Comparison of ENCODE assay signal across 26 cellular contexts in genomic region chrX:38612281-38612680, GRCh38.
"Had no signal": no experiment of that assay in that cellular context is flagged by ENCODE, and none has a peak within 500 bp of the region (broad histone marks: within the 10 kb centered on the region; RNA-seq: fewer than 3 reads in every experiment).

No MANE protein-coding gene starts in this region.

- H2AFZ ChIP-seq: parathyroid adenoma had no signal

- DNase-seq: activated CD4-positive, alpha-beta T cell treated with anti-CD3 and anti-CD28 coated beads, Interleukin-2, amount 10 ng/mL, durations not matched to agents 7 days and 5 days; activated CD4-positive, CD25-positive, alpha-beta regulatory T cell treated with anti-CD3 and anti-CD28 coated beads, Interleukin-2, amount 50 U/mL, for 72 hours; activated CD8-positive, alpha-beta T cell treated with anti-CD3 and anti-CD28 coated beads for 36 hours; activated gamma-delta T cell; aorta; brain microvascular endothelial cell; central memory CD4-positive, alpha-beta T cell; effector memory CD4-positive, alpha-beta T cell; foreskin keratinocyte; hippocampal formation; left ventricle myocardium superior; mammary epithelial cell; sigmoid colon; spleen; stimulated activated CD4-positive, alpha-beta T cell treated with anti-CD3 and anti-CD28 coated beads, Interleukin-4, amount 100 ng/mL, for 1 hour; stimulated activated naive CD8-positive, alpha-beta T cell treated with anti-CD3 and anti-CD28 coated beads, Interleukin-15, Interleukin-2, amounts not matched to agents 100 U/mL and 50 U/mL, for 24 hours; T-cell; tibial artery; WERI-Rb-1 had no signal

- H3K36me3 Mint-ChIP-seq: activated naive CD4-positive, alpha-beta T cell treated with anti-CD3 and anti-CD28 coated beads, Interleukin-2, amount 50 U/mL, for 24 hours; mesothelial cell of epicardium; T-cell had no signal

- H3K4me1 Mint-ChIP-seq: activated CD4-positive, alpha-beta T cell treated with anti-CD3 and anti-CD28 coated beads, Interleukin-2, amount 10 ng/mL, durations not matched to agents 7 days and 5 days; activated naive CD4-positive, alpha-beta T cell treated with anti-CD3 and anti-CD28 coated beads, Interleukin-2, amount 50 U/mL, for 24 hours; nephron; T-cell had no signal

- H3K4me1 ChIP-seq: foreskin keratinocyte, parathyroid adenoma, sigmoid colon, tibial artery had no signal

- H3K27ac ChIP-seq: brain microvascular endothelial cell, foreskin keratinocyte, neutrophil, parathyroid adenoma, sigmoid colon, spleen, tibial artery, WERI-Rb-1 had no signal

- H3K27ac Mint-ChIP-seq: activated CD4-positive, alpha-beta T cell treated with anti-CD3 and anti-CD28 coated beads, Interleukin-2, amount 10 ng/mL, durations not matched to agents 7 days and 5 days; activated CD8-positive, alpha-beta T cell treated with anti-CD3 and anti-CD28 coated beads for 36 hours; activated naive CD4-positive, alpha-beta T cell treated with anti-CD3 and anti-CD28 coated beads, Interleukin-2, amount 50 U/mL, for 24 hours; activated T-helper 1 cell treated with anti-CD3 and anti-CD28 coated beads, Interleukin-12 subunit alpha, Interleukin-12 subunit beta, Interleukin-2, Interleukin-4 antibody, amounts not matched to agents 30 ng/mL and 10 ng/mL and 1 ng/mL, durations not matched to agents 14 hours and 24 hours and 36 hours; mesothelial cell of epicardium; nephron; T-cell; T-helper 2 cell treated with Interferon-gamma antibody and Interleukin-4, amounts not matched to agents 5 μg/mL and 100 μg/mL, for 36 hours had no signal

- H3K4me3 ChIP-seq: sigmoid colon, spleen, tibial artery had no signal

- H3K9me3 Mint-ChIP-seq: activated CD4-positive, alpha-beta T cell treated with anti-CD3 and anti-CD28 coated beads, Interleukin-2, amount 10 ng/mL, durations not matched to agents 7 days and 5 days; activated CD8-positive, alpha-beta T cell treated with anti-CD3 and anti-CD28 coated beads for 36 hours; activated naive CD4-positive, alpha-beta T cell treated with anti-CD3 and anti-CD28 coated beads, Interleukin-2, amount 50 U/mL, for 24 hours; activated T-helper 1 cell treated with anti-CD3 and anti-CD28 coated beads, Interleukin-12 subunit alpha, Interleukin-12 subunit beta, Interleukin-2, Interleukin-4 antibody, amounts not matched to agents 30 ng/mL and 10 ng/mL and 1 ng/mL, durations not matched to agents 14 hours and 24 hours and 36 hours; T-cell; T-helper 2 cell treated with Interferon-gamma antibody and Interleukin-4, amounts not matched to agents 5 μg/mL and 100 μg/mL, for 36 hours had no signal

- H3K9me3 ChIP-seq: neutrophil, sigmoid colon, spleen, tibial artery had no signal

- H3K27me3 ChIP-seq: brain microvascular endothelial cell, foreskin keratinocyte, tibial artery had no signal

- ATAC-seq: activated CD8-positive, alpha-beta T cell treated with anti-CD3 and anti-CD28 coated beads for 36 hours; foreskin keratinocyte; left ventricle myocardium superior; stimulated activated naive CD8-positive, alpha-beta T cell treated with anti-CD3 and anti-CD28 coated beads, Interleukin-15, Interleukin-2, amounts not matched to agents 100 U/mL and 50 U/mL, for 24 hours; T-cell had no signal

- H3K9ac ChIP-seq: parathyroid adenoma had no signal

- H3K79me2 ChIP-seq: parathyroid adenoma had no signal

- H3K4me3 Mint-ChIP-seq: activated CD4-positive, alpha-beta T cell treated with anti-CD3 and anti-CD28 coated beads, Interleukin-2, amount 10 ng/mL, durations not matched to agents 7 days and 5 days; activated CD8-positive, alpha-beta T cell treated with anti-CD3 and anti-CD28 coated beads for 36 hours; activated naive CD4-positive, alpha-beta T cell treated with anti-CD3 and anti-CD28 coated beads, Interleukin-2, amount 50 U/mL, for 24 hours; activated T-helper 1 cell treated with anti-CD3 and anti-CD28 coated beads, Interleukin-12 subunit alpha, Interleukin-12 subunit beta, Interleukin-2, Interleukin-4 antibody, amounts not matched to agents 30 ng/mL and 10 ng/mL and 1 ng/mL, durations not matched to agents 14 hours and 24 hours and 36 hours; mesothelial cell of epicardium; T-cell; T-helper 2 cell treated with Interferon-gamma antibody and Interleukin-4, amounts not matched to agents 5 μg/mL and 100 μg/mL, for 36 hours had no signal

- H3K36me3 ChIP-seq: brain microvascular endothelial cell, neutrophil, sigmoid colon, spleen, tibial artery, WERI-Rb-1 had no signal

- H3K27me3 Mint-ChIP-seq: activated naive CD4-positive, alpha-beta T cell treated with anti-CD3 and anti-CD28 coated beads, Interleukin-2, amount 50 U/mL, for 24 hours had no signal
